In genomic region chr7:76165973-76166403, GRCh38 we compare ENCODE assay signal across 8 cellular contexts. TPM values are rescaled to one million over a fixed set of nuclear protein-coding genes. Genes with fewer than 3 reads are reported as not detected.
DNase-seq lines count a peak whose midpoint lies in the region; ATAC-seq and TF ChIP-seq lines count a peak whose summit lies in the region.

No MANE protein-coding gene starts in this region.

- no peak for TF ChIP-seq POLR2A in GM18505 (IDR thresholded peaks at IDR 0.05; ENCODE audit: borderline replicate concordance, extremely low read depth, insufficient read depth, insufficient read length)

- ATAC-seq in PC-3, result no peak
- ATAC-seq in GM18505 (IDR thresholded peaks at IDR 0.05; ENCODE audit: unreplicated experiment), result no peak

- H3K4me1 ChIP-seq in DOHH2 (ENCODE audit: control insufficient read depth, low read length) (peaks cover 9% of the 10 kb centered on the region), PC-3 (ENCODE audit: insufficient read depth, low read length) (no peaks in the 10 kb centered on the region), trophoblast cell (ENCODE audit: control insufficient read depth in 1 of 2, insufficient read depth in 2 of 2, low read length in 2 of 2) (no peaks in the 10 kb centered on the region)

- no peak overlapping the region for H2BK5ac ChIP-seq in trophoblast cell (ENCODE audit: low read depth, low read length, poor library complexity)

- H3K23ac ChIP-seq in trophoblast cell (ENCODE audit: low read length), result no peak overlapping the region

- no peaks in the 10 kb centered on the region for H3K9me3 ChIP-seq in DOHH2 (ENCODE audit: control insufficient read depth, insufficient read depth, low read length)
- H3K9me3 ChIP-seq in PC-3 (ENCODE audit: low read length), result no peaks in the 10 kb centered on the region
- H3K9me3 ChIP-seq in trophoblast cell (ENCODE audit: insufficient read depth, low read depth, low read length), result no peaks in the 10 kb centered on the region

- peak overlapping the region; percentile 46 for H3K14ac ChIP-seq in trophoblast cell (ENCODE audit: low read length)

- no peak overlapping the region for H3K4ac ChIP-seq in trophoblast cell (ENCODE audit: low read depth, low read length)

- H3K9ac ChIP-seq in PC-3 (ENCODE audit: low read length) (peak overlapping the region; percentile 71), trophoblast cell (ENCODE audit: low read length) (no peak overlapping the region)

- peaks cover 6% of the 10 kb centered on the region for H3K79me1 ChIP-seq in trophoblast cell (ENCODE audit: low read length)

- TF ChIP-seq CTCF in DOHH2 (IDR thresholded peaks at IDR 0.05; ENCODE audit: low read depth, low read length, poor library complexity, severe bottlenecking) (no peak), PC-3 (conservative IDR thresholded peaks at IDR 0.05; ENCODE audit: low read depth, low read length) (no peak), epithelial cell of proximal tubule (conservative IDR thresholded peaks at IDR 0.05; ENCODE audit: low read depth, low read length) (no peak), GM10248 (IDR thresholded peaks at IDR 0.05; ENCODE audit: control extremely low read depth, extremely low read depth, low read depth, missing control alignments) (no peak)

- no CpG with 5 or more reads among the region's 15 CpGs for WGBS in trophoblast cell (ENCODE audit: extremely low coverage, insufficient coverage, insufficient read length)

- H3K18ac ChIP-seq in trophoblast cell (ENCODE audit: low read length), result peak overlapping the region; percentile 10

- H3K27me3 ChIP-seq in DOHH2 (ENCODE audit: control insufficient read depth, low read length), result 0 out of 2 replicates have a peak, but pooled peaks cover 2% of the 10 kb centered on the region
- H3K27me3 ChIP-seq in PC-3 (ENCODE audit: low read length), result no peaks in the 10 kb centered on the region
- no peaks in the 10 kb centered on the region for H3K27me3 ChIP-seq in trophoblast cell (ENCODE audit: insufficient read depth, low read length)

- H2AK5ac ChIP-seq in trophoblast cell (ENCODE audit: low read length), result no peak overlapping the region

- no peak overlapping the region for H2BK12ac ChIP-seq in trophoblast cell (ENCODE audit: low read length)

- DNase-seq in PC-3 (no peak), epithelial cell of proximal tubule (ENCODE audit: low read depth) (no peak), trophoblast cell (no peak), medulla oblongata (ENCODE audit: extremely low spot score) (no peak), GM10248 (ENCODE audit: extremely low spot score) (no peak), NCI-H2107 treated with DMSO at 0.1 percent for 48 hours (lab: John Stamatoyannopoulos, UW; ENCODE audit: unreplicated experiment) (no peak)

- peak overlapping the region; percentile 82 for H4K12ac ChIP-seq in trophoblast cell (ENCODE audit: low read depth, low read length)

- H2AFZ ChIP-seq in PC-3 (ENCODE audit: low read length) (peak overlapping the region; percentile 99), trophoblast cell (ENCODE audit: insufficient read depth, low read length, poor library complexity) (peak overlapping the region; percentile 42)

- H3K79me2 ChIP-seq in DOHH2 (ENCODE audit: control insufficient read depth, low read length) (no peaks in the 10 kb centered on the region), PC-3 (ENCODE audit: low read length) (no peaks in the 10 kb centered on the region), trophoblast cell (ENCODE audit: control insufficient read depth, insufficient read depth, low read length, poor library complexity) (peaks cover 2% of the 10 kb centered on the region)

- peak overlapping the region; percentile 59 for H4K91ac ChIP-seq in trophoblast cell (ENCODE audit: low read depth, low read length)

- H3K9me2 ChIP-seq in DOHH2 (replicated peaks; ENCODE audit: control insufficient read depth, low read length), result no peaks in the 10 kb centered on the region
- H3K9me2 ChIP-seq in PC-3 (replicated peaks; ENCODE audit: low read length), result no peaks in the 10 kb centered on the region

- POLR2A ChIA-PET in PC-3 (lab: Charles Lee; ENCODE audit: unreplicated experiment) (interaction anchor here (0.9 kb wide), 1 partner anchor 129 kb away, joined by 3 read pairs; no protein-coding TSS in a partner anchor), GM10248 (lab: Yijun Ruan, JAX) (interaction anchor here (1.0 kb wide), 1 partner anchor 118 kb away, joined by 3 read pairs; the partner anchor contains the start of gene MDH2)

- H3F3A ChIP-seq in DOHH2 (ENCODE audit: control insufficient read depth, insufficient read depth) (no peaks in the 10 kb centered on the region), PC-3 (ENCODE audit: low read length, unreplicated experiment) (no peaks in the 10 kb centered on the region)

- peak overlapping the region; percentile 98 for H4K8ac ChIP-seq in trophoblast cell (ENCODE audit: low read depth, low read length)

- peak overlapping the region; percentile 70 for H3K4me3 ChIP-seq in DOHH2 (ENCODE audit: low read length)
- H3K4me3 ChIP-seq in PC-3 (ENCODE audit: low read length), result peak overlapping the region; percentile 84
- peak overlapping the region; percentile 76 for H3K4me3 ChIP-seq in epithelial cell of proximal tubule (ENCODE audit: low read depth, low read length)
- no peak overlapping the region for H3K4me3 ChIP-seq in trophoblast cell (ENCODE audit: low read depth, low read length)

- BruUV-seq in PC-3 (replicated peaks; lab: Mats Ljungman, UMichigan), result TSS peak; percentile 97

- no peaks in the 10 kb centered on the region for H3K36me3 ChIP-seq in DOHH2 (ENCODE audit: control insufficient read depth, low read length)
- no peaks in the 10 kb centered on the region for H3K36me3 ChIP-seq in PC-3 (ENCODE audit: low read depth, low read length)
- no peaks in the 10 kb centered on the region for H3K36me3 ChIP-seq in trophoblast cell (ENCODE audit: control insufficient read depth in 1 of 2, insufficient read depth in 2 of 2, low read length in 2 of 2)

- H3K4me2 ChIP-seq in DOHH2 (ENCODE audit: low read length) (peak overlapping the region; percentile 76), PC-3 (ENCODE audit: low read length) (peak overlapping the region; percentile 93), trophoblast cell (ENCODE audit: low read length) (peak overlapping the region; percentile 89)

- peak overlapping the region; percentile 1 for H2BK120ac ChIP-seq in trophoblast cell (ENCODE audit: insufficient read depth, low read length, poor library complexity)

- H3K27ac ChIP-seq in DOHH2 (ENCODE audit: low read depth, low read length), result no peak overlapping the region
- H3K27ac ChIP-seq in PC-3 (ENCODE audit: low read length), result peak overlapping the region; percentile 25; the same call in 1 of the 2 replicates
- no peak overlapping the region for H3K27ac ChIP-seq in trophoblast cell (ENCODE audit: low read depth, low read length)

- H4K20me1 ChIP-seq in DOHH2 (ENCODE audit: control insufficient read depth, insufficient read depth, low read depth, low read length), result no peaks in the 10 kb centered on the region
- no peaks in the 10 kb centered on the region for H4K20me1 ChIP-seq in PC-3 (ENCODE audit: low read length)

- CTCF ChIA-PET in PC-3 (lab: Charles Lee), result interaction anchor here (1.0 kb wide), 1 partner anchor 97 kb away, joined by 3 read pairs; no protein-coding TSS in a partner anchor
- CTCF ChIA-PET in GM10248 (lab: Yijun Ruan, JAX), result interaction anchor here (1.0 to 4.7 kb wide), 4 partner anchors 11 to 151 kb away, joined by 5 to 45 read pairs (median 11); no protein-coding TSS in a partner anchor

- intact Hi-C loops in PC-3 (cut with micrococcal nuclease), result no loop called here

RNA-seq across cellular contexts. Expression of gene SRRM3, which starts 35.7 kb away (rescaled TPM):
- total RNA-seq in PC-3 (2014; rRNA removed), result 0.66 and 3.2 TPM in 2 replicates
- 0.07 TPM in 1 of 2 replicates, not detected in the other for total RNA-seq in epithelial cell of proximal tubule
- 2.6 and 2.8 TPM in 2 replicates for polyA plus RNA-seq in trophoblast cell (2013)
